Comparison of ENCODE assay signal across 2 cellular contexts in genomic region chr2:163771596-163771995, GRCh38.
TF ChIP-seq lines count a peak whose summit lies in the region.

No MANE protein-coding gene starts in this region.

TF ChIP-seq in SK-N-SH, 30 proteins besides CTCF, POLR2A, EP300 and RAD21:
- TF ChIP-seq FOSL2 (IDR thresholded peaks at IDR 0.05; ENCODE audit: borderline replicate concordance, low read depth): no peak
- TF ChIP-seq NFIC (IDR thresholded peaks at IDR 0.05; ENCODE audit: borderline replicate concordance): no peak

TF ChIP-seq in SK-N-SH treated with all-trans-retinoic acid at 6 μM for 48 hours, 23 proteins besides CTCF, POLR2A, EP300 and RAD21:
- TF ChIP-seq, protein P1, sequence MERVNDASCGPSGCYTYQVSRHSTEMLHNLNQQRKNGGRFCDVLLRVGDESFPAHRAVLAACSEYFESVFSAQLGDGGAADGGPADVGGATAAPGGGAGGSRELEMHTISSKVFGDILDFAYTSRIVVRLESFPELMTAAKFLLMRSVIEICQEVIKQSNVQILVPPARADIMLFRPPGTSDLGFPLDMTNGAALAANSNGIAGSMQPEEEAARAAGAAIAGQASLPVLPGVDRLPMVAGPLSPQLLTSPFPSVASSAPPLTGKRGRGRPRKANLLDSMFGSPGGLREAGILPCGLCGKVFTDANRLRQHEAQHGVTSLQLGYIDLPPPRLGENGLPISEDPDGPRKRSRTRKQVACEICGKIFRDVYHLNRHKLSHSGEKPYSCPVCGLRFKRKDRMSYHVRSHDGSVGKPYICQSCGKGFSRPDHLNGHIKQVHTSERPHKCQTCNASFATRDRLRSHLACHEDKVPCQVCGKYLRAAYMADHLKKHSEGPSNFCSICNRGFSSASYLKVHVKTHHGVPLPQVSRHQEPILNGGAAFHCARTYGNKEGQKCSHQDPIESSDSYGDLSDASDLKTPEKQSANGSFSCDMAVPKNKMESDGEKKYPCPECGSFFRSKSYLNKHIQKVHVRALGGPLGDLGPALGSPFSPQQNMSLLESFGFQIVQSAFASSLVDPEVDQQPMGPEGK (CRISPR knock-in tag; IDR thresholded peaks at IDR 0.05; ENCODE audit: borderline replicate concordance): no peak
- TF ChIP-seq, protein P2, sequence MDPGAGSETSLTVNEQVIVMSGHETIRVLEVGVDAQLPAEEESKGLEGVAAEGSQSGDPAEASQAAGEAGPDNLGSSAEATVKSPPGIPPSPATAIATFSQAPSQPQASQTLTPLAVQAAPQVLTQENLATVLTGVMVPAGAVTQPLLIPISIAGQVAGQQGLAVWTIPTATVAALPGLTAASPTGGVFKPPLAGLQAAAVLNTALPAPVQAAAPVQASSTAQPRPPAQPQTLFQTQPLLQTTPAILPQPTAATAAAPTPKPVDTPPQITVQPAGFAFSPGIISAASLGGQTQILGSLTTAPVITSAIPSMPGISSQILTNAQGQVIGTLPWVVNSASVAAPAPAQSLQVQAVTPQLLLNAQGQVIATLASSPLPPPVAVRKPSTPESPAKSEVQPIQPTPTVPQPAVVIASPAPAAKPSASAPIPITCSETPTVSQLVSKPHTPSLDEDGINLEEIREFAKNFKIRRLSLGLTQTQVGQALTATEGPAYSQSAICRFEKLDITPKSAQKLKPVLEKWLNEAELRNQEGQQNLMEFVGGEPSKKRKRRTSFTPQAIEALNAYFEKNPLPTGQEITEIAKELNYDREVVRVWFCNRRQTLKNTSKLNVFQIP (CRISPR knock-in tag; IDR thresholded peaks at IDR 0.05; ENCODE audit: borderline replicate concordance, low read depth): no peak
- TF ChIP-seq ISL1 (CRISPR knock-in tag; IDR thresholded peaks at IDR 0.05): no peak
- TF ChIP-seq CSDC2 (CRISPR knock-in tag; IDR thresholded peaks at IDR 0.05): no peak
- TF ChIP-seq ESRRG (CRISPR knock-in tag; IDR thresholded peaks at IDR 0.05): no peak
- no peak for TF ChIP-seq SNAI2 (CRISPR knock-in tag; IDR thresholded peaks at IDR 0.05)
- TF ChIP-seq, protein P3, sequence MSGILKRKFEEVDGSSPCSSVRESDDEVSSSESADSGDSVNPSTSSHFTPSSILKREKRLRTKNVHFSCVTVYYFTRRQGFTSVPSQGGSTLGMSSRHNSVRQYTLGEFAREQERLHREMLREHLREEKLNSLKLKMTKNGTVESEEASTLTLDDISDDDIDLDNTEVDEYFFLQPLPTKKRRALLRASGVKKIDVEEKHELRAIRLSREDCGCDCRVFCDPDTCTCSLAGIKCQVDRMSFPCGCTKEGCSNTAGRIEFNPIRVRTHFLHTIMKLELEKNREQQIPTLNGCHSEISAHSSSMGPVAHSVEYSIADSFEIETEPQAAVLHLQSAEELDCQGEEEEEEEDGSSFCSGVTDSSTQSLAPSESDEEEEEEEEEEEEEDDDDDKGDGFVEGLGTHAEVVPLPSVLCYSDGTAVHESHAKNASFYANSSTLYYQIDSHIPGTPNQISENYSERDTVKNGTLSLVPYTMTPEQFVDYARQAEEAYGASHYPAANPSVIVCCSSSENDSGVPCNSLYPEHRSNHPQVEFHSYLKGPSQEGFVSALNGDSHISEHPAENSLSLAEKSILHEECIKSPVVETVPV (CRISPR knock-in tag; IDR thresholded peaks at IDR 0.05): no peak
